In genomic region chr1:156652131-156652991, GRCh38 we compare ENCODE assay signal across 10 cellular contexts. TPM values are rescaled to one million over a fixed set of nuclear protein-coding genes. Genes with fewer than 3 reads are reported as not detected.
DNase-seq lines count a peak whose midpoint lies in the region; ATAC-seq, FAIRE-seq and TF ChIP-seq lines count a peak whose summit lies in the region.
"Had no signal": no experiment of that assay in that cellular context is flagged by ENCODE, and none has a peak within 500 bp of the region (broad histone marks: within the 10 kb centered on the region; RNA-seq: fewer than 3 reads in every experiment).

No MANE protein-coding gene starts in this region.

- no peaks in the 10 kb centered on the region for H3K9me3 ChIP-seq in GM12878 (replicated peaks; ENCODE audit: control insufficient read depth, insufficient read depth, low read length)
- H3K9me3 ChIP-seq in neural progenitor cell (ENCODE audit: low read depth) = no peaks in the 10 kb centered on the region

- in situ Hi-C loops in GM12878 (cut with MboI) = no loop called here

- peaks cover 9% of the 10 kb centered on the region for H3K4me1 ChIP-seq in GM12878 (ENCODE audit: control insufficient read depth, insufficient read depth, low read length)
- peaks cover 7% of the 10 kb centered on the region for H3K4me1 ChIP-seq in neural progenitor cell

- no peak for TF ChIP-seq CTCF in GM12878 (IDR thresholded peaks at IDR 0.05 in 2 of 3, conservative IDR thresholded peaks at IDR 0.05 in 1 of 3; ENCODE audit: control insufficient read depth in 2 of 3, extremely low read depth in 1 of 3, insufficient read depth in 1 of 3, low read depth in 3 of 3, low read length in 3 of 3)
- TF ChIP-seq CTCF in neural progenitor cell (IDR thresholded peaks at IDR 0.05) = no peak

- H3K9ac ChIP-seq in GM12878 (ENCODE audit: control insufficient read depth, insufficient read depth, low read length) = no peak overlapping the region
- H3K9ac ChIP-seq in neural progenitor cell = no peak overlapping the region

- intact Hi-C loops in GM12878 (cut with micrococcal nuclease; ENCODE audit: unreplicated experiment) = no loop called here

- RAD21 ChIA-PET in GM12878 (lab: Charles Lee; ENCODE audit: unreplicated experiment) = no interaction called here

- H3K4me1 Mint-ChIP-seq in neural progenitor cell = peaks cover 5% of the 10 kb centered on the region

- no peak overlapping the region for H3K4me2 ChIP-seq in GM12878 (ENCODE audit: control insufficient read depth, insufficient read depth)
- no peak overlapping the region for H3K4me2 ChIP-seq in neural progenitor cell

- H3K27me3 ChIP-seq in GM12878 (replicated peaks in 1 of 2; ENCODE audit: control insufficient read depth in 2 of 2, insufficient read depth in 2 of 2, low read length in 1 of 2) = 0 out of 4 replicates have a peak, but pooled peaks cover 0 to 2% of the 10 kb centered on the region in 2 experiments
- peaks cover 100% of the 10 kb centered on the region for H3K27me3 ChIP-seq in neural progenitor cell

- ATAC-seq in GM12878 (no peak), GM21381 (IDR thresholded peaks at IDR 0.05; ENCODE audit: unreplicated experiment) (no peak)

- H3K27me3 Mint-ChIP-seq in neural progenitor cell (ENCODE audit: insufficient read depth, low read depth) = peaks cover 47% of the 10 kb centered on the region

- POLR2A ChIA-PET in GM12878 (lab: Charles Lee) = no interaction called here

- no peak overlapping the region for H3K27ac Mint-ChIP-seq in neural progenitor cell
- H3K27ac Mint-ChIP-seq: activated naive CD8-positive, alpha-beta T cell had no signal

- H4K20me1 ChIP-seq in GM12878 (ENCODE audit: control insufficient read depth, insufficient read depth) (peaks cover 5% of the 10 kb centered on the region; the same call in 1 of the 2 replicates), neural progenitor cell (ENCODE audit: low read depth) (peaks cover 43% of the 10 kb centered on the region)

- no peak for TF ChIP-seq RAD21 in GM12878 (IDR thresholded peaks at IDR 0.05; ENCODE audit: insufficient read depth, low read depth, low read length)

- CTCF ChIA-PET in GM12878 (lab: Yijun Ruan, JAX) = interaction anchor here (0.7 to 3.3 kb wide), 3 partner anchors 9 to 25 kb away, joined by 3 to 17 read pairs (median 4); no protein-coding TSS in a partner anchor

- no peak overlapping the region for H2AFZ ChIP-seq in GM12878 (ENCODE audit: control insufficient read depth, low read depth, low read length)
- no peak overlapping the region for H2AFZ ChIP-seq in neural progenitor cell (replicated peaks)

- TF ChIP-seq EP300 in GM12878 (IDR thresholded peaks at IDR 0.05; ENCODE audit: borderline replicate concordance in 1 of 2, control insufficient read depth in 1 of 2, low read depth in 2 of 2, low read length in 2 of 2) = no peak

- H3K4me3 Mint-ChIP-seq in neural progenitor cell = no peak overlapping the region
- H3K4me3 Mint-ChIP-seq: activated naive CD8-positive, alpha-beta T cell had no signal

- TF ChIP-seq POLR2A in GM12878 (IDR thresholded peaks at IDR 0.05; ENCODE audit: low read depth, low read length) = no peak

- no peaks in the 10 kb centered on the region for H3F3A ChIP-seq in neural progenitor cell (ENCODE audit: low read depth)

- no peaks in the 10 kb centered on the region for H3K9me3 Mint-ChIP-seq in neural progenitor cell

- no peak overlapping the region for H3K27ac ChIP-seq in GM12878 (ENCODE audit: control insufficient read depth, insufficient read depth)
- H3K27ac ChIP-seq in neural progenitor cell = no peak overlapping the region

- no peaks in the 10 kb centered on the region for H3K36me3 ChIP-seq in GM12878 (ENCODE audit: control insufficient read depth in 2 of 2, insufficient read depth in 2 of 2, low read length in 1 of 2)
- H3K36me3 ChIP-seq in neural progenitor cell = no peaks in the 10 kb centered on the region

- no peak for FAIRE-seq in GM12878 (lab: Jason Lieb, UNC)

- SMC1A ChIA-PET in GM12878 (lab: Charles Lee; ENCODE audit: uncharacterized antibody, unreplicated experiment) = interaction anchor here (0.7 kb wide), 1 partner anchor 9 kb away, joined by 3 read pairs; no protein-coding TSS in a partner anchor

- BruUV-seq in GM12878 (replicated peaks; lab: Mats Ljungman, UMichigan) = no TSS peak

- DNase-seq in SIG-M5 treated with dmso at 0.1 percent for 504 hours (lab: John Stamatoyannopoulos, UW; ENCODE audit: unreplicated experiment) = peak; percentile 66
- no peak for DNase-seq in SIG-M5 (lab: John Stamatoyannopoulos, UW)
- DNase-seq in GM12878 (ENCODE audit: low read depth, low spot score) = no peak
- DNase-seq in neural progenitor cell (ENCODE audit: low spot score) = peak; percentile 91
- DNase-seq in NCI-H146 treated with DMSO at 0.1 percent for 48 hours (lab: John Stamatoyannopoulos, UW; ENCODE audit: unreplicated experiment) = no peak
- DNase-seq: NCI-H446, T-helper 2 cell had no signal

- no peaks in the 10 kb centered on the region for H3K79me2 ChIP-seq in GM12878 (ENCODE audit: control insufficient read depth, insufficient read depth, low read length)
- no peaks in the 10 kb centered on the region for H3K79me2 ChIP-seq in neural progenitor cell (ENCODE audit: low read depth)

- H3K36me3 Mint-ChIP-seq in neural progenitor cell = no peaks in the 10 kb centered on the region
- H3K36me3 Mint-ChIP-seq: activated naive CD8-positive, alpha-beta T cell had no signal

- H3K4me3 ChIP-seq in GM12878 (no peak overlapping the region), neural progenitor cell (no peak overlapping the region)

- WGBS in GM12878 (ENCODE audit: insufficient coverage, insufficient replicate concordance, low lambda C conversion rate, missing lambda C conversion rate) = 62% methylated on average over 13 of the region's 16 CpGs

RNA-seq across cellular contexts. Expression of gene BCAN, which starts 10.4 kb away (rescaled TPM):
- total RNA-seq in GM12878 (2013; cell fraction: nucleolus; rRNA removed) = 0.40 and 0.44 TPM in 2 replicates
- total RNA-seq in GM12878 (2014; rRNA removed) (0.11 and 0.40 TPM in 2 replicates), GM12878 (2014; rRNA removed; fragmentation: Illumina TruSeq; extraction: Trizol) (0.09 TPM in 1 of 2 replicates, not detected in the other), GM12878 (2021) (0.18 and 0.24 TPM in 2 replicates), neural progenitor cell (ENCODE audit: low replicate concordance) (0.46 TPM in 1 of 2 replicates, not detected in the other)
- polyA plus RNA-seq in GM12878 (2011; ENCODE audit: low read depth) = 0.16 TPM
- polyA plus RNA-seq in GM12878 (2011; rRNA removed) (0.04 and 0.10 TPM in 2 replicates), GM12878 (2014; fragmentation: Illumina TruSeq; extraction: Trizol) (0.12 and 0.17 TPM in 2 replicates), GM12878 (2014; fragmentation: Nextera tagmentation; extraction: Ambion mirVana) (under 1 TPM; 0.05 to 0.06 TPM), GM12878 (2014; rRNA removed) (0.23 and 0.25 TPM in 2 replicates), GM12878 (2016; fragmentation: Nextera tagmentation; extraction: Ambion mirVana) (1 to 10 TPM in 1 of 2 experiments, under 1 TPM in 1; 0.75 to 1.3 TPM)
- 0.22 and 0.27 TPM in 2 replicates for polyA plus RNA-seq in GM12878 (2011; cell fraction: cytosol; rRNA removed)
- polyA plus RNA-seq in GM12878 (2011; cell fraction: nucleus; rRNA removed) = 0.31 and 0.47 TPM in 2 replicates
- polyA plus RNA-seq in GM12878 (2012) = 0.26 and 0.31 TPM in 2 replicates
- 0.15 TPM in 1 of 2 replicates, not detected in the other for polyA minus RNA-seq in GM12878 (2011; rRNA and poly(A)+ RNA removed)
- polyA minus RNA-seq in GM12878 (2011; cell fraction: cytosol; rRNA and poly(A)+ RNA removed) = not detected in 2 replicates
- not detected in 2 replicates for polyA minus RNA-seq in GM12878 (2011; cell fraction: nucleus; rRNA and poly(A)+ RNA removed)

RNA-seq across cellular contexts. Expression of gene NES, which starts 24.8 kb away (rescaled TPM):
- total RNA-seq in GM12878 (2013; cell fraction: nucleolus; rRNA removed) = 0.17 and 0.24 TPM in 2 replicates
- under 0.01 and 0.05 TPM in 2 replicates for total RNA-seq in GM12878 (2014; rRNA removed)
- total RNA-seq in GM12878 (2014; rRNA removed; fragmentation: Illumina TruSeq; extraction: Trizol) = under 0.01 and 0.05 TPM in 2 replicates
- 0.15 and 0.21 TPM in 2 replicates for total RNA-seq in GM12878 (2021)
- not detected for polyA plus RNA-seq in GM12878 (2011; ENCODE audit: low read depth)
- not detected in 2 replicates for polyA plus RNA-seq in GM12878 (2011; rRNA removed)
- polyA plus RNA-seq in GM12878 (2011; cell fraction: cytosol; rRNA removed) = not detected in 2 replicates
- not detected in 2 replicates for polyA plus RNA-seq in GM12878 (2011; cell fraction: nucleus; rRNA removed)
- polyA plus RNA-seq in GM12878 (2012) = 0.03 and 0.04 TPM in 2 replicates
- polyA plus RNA-seq in GM12878 (2014; fragmentation: Illumina TruSeq; extraction: Trizol) = 0.01 TPM in 1 of 2 replicates, not detected in the other
- polyA plus RNA-seq in GM12878 (2014; fragmentation: Nextera tagmentation; extraction: Ambion mirVana) = not detected
- polyA plus RNA-seq in GM12878 (2014; rRNA removed) = 0.01 and 0.04 TPM in 2 replicates
- under 1 TPM in 1 of 2 experiments, not detected in 1; 0.03 TPM for polyA plus RNA-seq in GM12878 (2016; fragmentation: Nextera tagmentation; extraction: Ambion mirVana)
- polyA minus RNA-seq in GM12878 (2011; rRNA and poly(A)+ RNA removed) = 0.05 TPM in 1 of 2 replicates, not detected in the other
- polyA minus RNA-seq in GM12878 (2011; cell fraction: cytosol; rRNA and poly(A)+ RNA removed) = not detected in 2 replicates
- not detected in 2 replicates for polyA minus RNA-seq in GM12878 (2011; cell fraction: nucleus; rRNA and poly(A)+ RNA removed)
- total RNA-seq in neural progenitor cell (ENCODE audit: low replicate concordance) = 83.8 and 219 TPM in 2 replicates

RNA-seq across cellular contexts. Expression of gene HAPLN2, which starts 33.1 kb away (rescaled TPM):
- not detected in 2 replicates for total RNA-seq in GM12878 (2013; cell fraction: nucleolus; rRNA removed)
- total RNA-seq in GM12878 (2014; rRNA removed) (not detected in 2 replicates), GM12878 (2014; rRNA removed; fragmentation: Illumina TruSeq; extraction: Trizol) (not detected in 2 replicates), GM12878 (2021) (not detected in 2 replicates), neural progenitor cell (ENCODE audit: low replicate concordance) (0.65 TPM in 1 of 2 replicates, not detected in the other)
- polyA plus RNA-seq in GM12878 (2011; ENCODE audit: low read depth) = not detected
- polyA plus RNA-seq in GM12878 (2011; rRNA removed) (not detected in 2 replicates), GM12878 (2014; fragmentation: Illumina TruSeq; extraction: Trizol) (not detected in 2 replicates), GM12878 (2014; fragmentation: Nextera tagmentation; extraction: Ambion mirVana) (not detected), GM12878 (2014; rRNA removed) (0.15 TPM in 1 of 2 replicates, not detected in the other), GM12878 (2016; fragmentation: Nextera tagmentation; extraction: Ambion mirVana) (under 1 TPM in 1 of 2 experiments, not detected in 1; 0.24 TPM)
- polyA plus RNA-seq in GM12878 (2011; cell fraction: cytosol; rRNA removed) = 0.07 and 0.12 TPM in 2 replicates
- 0.79 and 1.1 TPM in 2 replicates for polyA plus RNA-seq in GM12878 (2011; cell fraction: nucleus; rRNA removed)
- polyA plus RNA-seq in GM12878 (2012) = 0.11 TPM in 1 of 2 replicates, not detected in the other
- not detected in 2 replicates for polyA minus RNA-seq in GM12878 (2011; rRNA and poly(A)+ RNA removed)
- polyA minus RNA-seq in GM12878 (2011; cell fraction: cytosol; rRNA and poly(A)+ RNA removed) = not detected in 2 replicates
- not detected in 2 replicates for polyA minus RNA-seq in GM12878 (2011; cell fraction: nucleus; rRNA and poly(A)+ RNA removed)
- total RNA-seq: urinary bladder had no signal

RNA-seq across cellular contexts. Expression of gene GPATCH4, which starts 51.1 kb away (rescaled TPM):
- 62.1 and 73.0 TPM in 2 replicates for total RNA-seq in GM12878 (2013; cell fraction: nucleolus; rRNA removed)
- total RNA-seq in GM12878 (2014; rRNA removed) = 33.5 and 35.5 TPM in 2 replicates
- total RNA-seq in GM12878 (2014; rRNA removed; fragmentation: Illumina TruSeq; extraction: Trizol) = 62.1 and 65.3 TPM in 2 replicates
- total RNA-seq in GM12878 (2021) = 53.2 and 60.7 TPM in 2 replicates
- 44.4 TPM for polyA plus RNA-seq in GM12878 (2011; ENCODE audit: low read depth)
- polyA plus RNA-seq in GM12878 (2011; rRNA removed) = 50.0 and 55.9 TPM in 2 replicates
- 33.6 and 44.2 TPM in 2 replicates for polyA plus RNA-seq in GM12878 (2011; cell fraction: cytosol; rRNA removed)
- 49.9 and 57.1 TPM in 2 replicates for polyA plus RNA-seq in GM12878 (2011; cell fraction: nucleus; rRNA removed)
- polyA plus RNA-seq in GM12878 (2012) = 29.2 and 43.3 TPM in 2 replicates
- polyA plus RNA-seq in GM12878 (2014; fragmentation: Illumina TruSeq; extraction: Trizol) = 89.3 and 95.9 TPM in 2 replicates
- 10 to 100 TPM; 82.5 to 90.4 TPM for polyA plus RNA-seq in GM12878 (2014; fragmentation: Nextera tagmentation; extraction: Ambion mirVana)
- polyA plus RNA-seq in GM12878 (2014; rRNA removed) = 49.6 and 49.9 TPM in 2 replicates
- polyA plus RNA-seq in GM12878 (2016; fragmentation: Nextera tagmentation; extraction: Ambion mirVana) = 100 to 1,000 TPM; 108 to 111 TPM
- polyA minus RNA-seq in GM12878 (2011; rRNA and poly(A)+ RNA removed) = 55.6 and 71.4 TPM in 2 replicates
- polyA minus RNA-seq in GM12878 (2011; cell fraction: cytosol; rRNA and poly(A)+ RNA removed) = 13.2 and 19.0 TPM in 2 replicates
- 40.1 and 73.7 TPM in 2 replicates for polyA minus RNA-seq in GM12878 (2011; cell fraction: nucleus; rRNA and poly(A)+ RNA removed)
- 17.2 and 18.6 TPM in 2 replicates for total RNA-seq in neural progenitor cell (ENCODE audit: low replicate concordance)

RNA-seq across cellular contexts. Expression of gene CRABP2, which starts 53.0 kb away (rescaled TPM):
- not detected in 2 replicates for total RNA-seq in GM12878 (2013; cell fraction: nucleolus; rRNA removed)
- 0.56 TPM in 1 of 2 replicates, not detected in the other for total RNA-seq in GM12878 (2014; rRNA removed)
- 0.40 and 0.83 TPM in 2 replicates for total RNA-seq in GM12878 (2014; rRNA removed; fragmentation: Illumina TruSeq; extraction: Trizol)
- total RNA-seq in GM12878 (2021) = 1.2 and 1.3 TPM in 2 replicates
- polyA plus RNA-seq in GM12878 (2011; ENCODE audit: low read depth) = 0.55 TPM
- 0.22 TPM in 1 of 2 replicates, not detected in the other for polyA plus RNA-seq in GM12878 (2011; rRNA removed)
- 0.10 and 0.37 TPM in 2 replicates for polyA plus RNA-seq in GM12878 (2011; cell fraction: cytosol; rRNA removed)
- polyA plus RNA-seq in GM12878 (2011; cell fraction: nucleus; rRNA removed) = 0.90 and 3.1 TPM in 2 replicates
- 0.46 and 0.73 TPM in 2 replicates for polyA plus RNA-seq in GM12878 (2012)
- 1.1 and 3.6 TPM in 2 replicates for polyA plus RNA-seq in GM12878 (2014; fragmentation: Illumina TruSeq; extraction: Trizol)
- polyA plus RNA-seq in GM12878 (2014; fragmentation: Nextera tagmentation; extraction: Ambion mirVana) = under 1 TPM; 0.21 to 0.31 TPM
- 0.41 and 1.0 TPM in 2 replicates for polyA plus RNA-seq in GM12878 (2014; rRNA removed)
- polyA plus RNA-seq in GM12878 (2016; fragmentation: Nextera tagmentation; extraction: Ambion mirVana) = under 1 TPM; 0.25 to 0.42 TPM
- polyA minus RNA-seq in GM12878 (2011; rRNA and poly(A)+ RNA removed) = not detected in 2 replicates
- polyA minus RNA-seq in GM12878 (2011; cell fraction: cytosol; rRNA and poly(A)+ RNA removed) = not detected in 2 replicates
- polyA minus RNA-seq in GM12878 (2011; cell fraction: nucleus; rRNA and poly(A)+ RNA removed) = not detected in 2 replicates
- total RNA-seq in neural progenitor cell (ENCODE audit: low replicate concordance) = 110 and 156 TPM in 2 replicates

Comparison
In these comparisons a context has a peak if more than half of its experiments do, and no peak if none do; other contexts are left out.
1. DNase-seq: peak in SIG-M5 treated with dmso at 0.1 percent for 504 hours (single experiment) and neural progenitor cell (single experiment); none in SIG-M5 (single experiment), GM12878 (single experiment) and NCI-H146 treated with DMSO at 0.1 percent for 48 hours (single experiment).
2. RNA of gene NES, which starts 24.8 kb away (total RNA-seq): 83.8 to 219 TPM in neural progenitor cell; under 0.01 to 0.24 TPM in GM12878; every median in the first group is over 10 times any median in the second.